ENCODE assay signal across 9 cellular contexts in the genomic region with DNA sequence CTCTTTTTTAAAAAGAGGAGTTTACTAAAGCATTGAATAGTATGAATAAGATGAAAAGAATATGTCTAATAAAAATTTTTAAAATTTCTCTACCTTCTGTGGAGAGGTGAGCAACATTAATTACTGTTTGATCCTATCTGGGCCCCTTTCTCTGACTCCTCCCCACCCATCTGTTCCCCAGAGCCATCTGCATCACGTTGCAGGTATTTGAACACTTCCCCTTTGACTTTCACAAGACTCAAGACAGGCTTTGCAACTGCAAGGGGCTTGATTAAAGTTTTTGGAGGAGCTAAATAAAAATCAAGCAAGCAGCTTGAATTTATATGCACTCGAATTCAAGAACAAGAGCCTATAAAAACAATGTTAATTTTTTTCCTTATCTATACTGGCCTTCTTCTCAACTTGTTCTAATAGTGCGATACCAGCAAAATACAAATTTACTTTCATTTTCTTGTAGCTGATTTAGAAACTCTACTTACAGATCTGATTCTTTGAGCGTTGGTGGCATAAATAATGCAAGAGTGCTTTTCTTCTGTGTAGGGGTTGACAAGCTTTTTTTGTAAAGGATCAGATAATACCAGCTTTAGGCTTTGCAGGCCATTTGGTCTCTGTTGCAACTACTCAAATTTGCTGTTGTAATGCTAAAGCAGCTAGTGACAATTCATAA. TPM values are rescaled to one million over a fixed set of nuclear protein-coding genes. Genes with fewer than 3 reads are reported as not detected.
DNase-seq lines count a peak whose midpoint lies in the region; ATAC-seq lines count a peak whose summit lies in the region.
"Had no signal": no experiment of that assay in that cellular context is flagged by ENCODE, and none has a peak within 500 bp of the region (broad histone marks: within the 10 kb centered on the region; RNA-seq: fewer than 3 reads in every experiment).

No MANE protein-coding gene starts in this region.

- peaks cover 10% of the 10 kb centered on the region for H3K4me1 ChIP-seq in thymus (ENCODE audit: control insufficient read depth, insufficient read depth, low read length)
- H3K4me1 ChIP-seq: gastrocnemius medialis had no signal

- peaks cover 3% of the 10 kb centered on the region for H3K27me3 Mint-ChIP-seq in activated naive CD4-positive, alpha-beta T cell treated with anti-CD3 and anti-CD28 coated beads, Interleukin-2, amount 50 U/mL, for 24 hours
- peaks cover 3% of the 10 kb centered on the region for H3K27me3 Mint-ChIP-seq in activated naive CD4-positive, alpha-beta T cell treated with anti-CD3 and anti-CD28 coated beads for 36 hours (ENCODE audit: low read depth)
- H3K27me3 Mint-ChIP-seq in T-cell, result no peaks in the 10 kb centered on the region

- H3K4me1 Mint-ChIP-seq in activated naive CD4-positive, alpha-beta T cell treated with anti-CD3 and anti-CD28 coated beads, Interleukin-2, amount 50 U/mL, for 24 hours, result peaks cover 7% of the 10 kb centered on the region
- H3K4me1 Mint-ChIP-seq in activated naive CD4-positive, alpha-beta T cell treated with anti-CD3 and anti-CD28 coated beads for 36 hours (ENCODE audit: low read depth), result peaks cover 8% of the 10 kb centered on the region
- peaks cover 0 to 11% (median 9%) of the 10 kb centered on the region in 3 donors for H3K4me1 Mint-ChIP-seq in T-cell

- 9% methylated on average over 4 of the region's 4 CpGs for WGBS in thymus

- no peaks in the 10 kb centered on the region for H3K9me3 Mint-ChIP-seq in activated naive CD4-positive, alpha-beta T cell treated with anti-CD3 and anti-CD28 coated beads, Interleukin-2, amount 50 U/mL, for 24 hours
- peaks cover 7% of the 10 kb centered on the region for H3K9me3 Mint-ChIP-seq in activated naive CD4-positive, alpha-beta T cell treated with anti-CD3 and anti-CD28 coated beads for 36 hours
- H3K9me3 Mint-ChIP-seq in T-cell, result peaks cover 0 to 7% (median 4%) of the 10 kb centered on the region in 3 donors

- peak overlapping the region; percentile 78 for H3K27ac ChIP-seq in thymus (ENCODE audit: low read depth)
- H3K27ac ChIP-seq: gastrocnemius medialis had no signal

- no peaks in the 10 kb centered on the region for H3K9me3 ChIP-seq in thymus (ENCODE audit: control insufficient read depth)

- ATAC-seq in HG03045 (IDR thresholded peaks at IDR 0.05; ENCODE audit: unreplicated experiment) (peak; percentile 95), T-cell (replicated peaks in 1 of 4) (no peak)
- ATAC-seq: gastrocnemius medialis had no signal

- peak overlapping the region; percentile 32 for H3K4me3 ChIP-seq in thymus (ENCODE audit: low read length)
- H3K4me3 ChIP-seq: gastrocnemius medialis had no signal

- no peak for DNase-seq in activated naive CD4-positive, alpha-beta T cell treated with anti-CD3 and anti-CD28 coated beads for 36 hours
- DNase-seq in T-cell (no peak), NCI-H774 (lab: John Stamatoyannopoulos, UW) (no peak)
- DNase-seq in activated CD4-positive, CD25-positive, alpha-beta regulatory T cell (lab: John Stamatoyannopoulos, UW), result no peak
- no peak for DNase-seq in stimulated activated naive CD4-positive, alpha-beta T cell treated with Interleukin-2 at 50 U/mL for 16 hours (lab: John Stamatoyannopoulos, UW)
- DNase-seq: gastrocnemius medialis had no signal

- H3K36me3 ChIP-seq in thymus (ENCODE audit: control insufficient read depth, insufficient read depth), result no peaks in the 10 kb centered on the region
- H3K36me3 ChIP-seq: gastrocnemius medialis had no signal

- CTCF ChIA-PET in activated naive CD4-positive, alpha-beta T cell treated with anti-CD3 and anti-CD28 coated beads for 36 hours (lab: Charles Lee), result no interaction called here
- CTCF ChIA-PET in T-cell (lab: Charles Lee), result no interaction called here

- H3K27ac Mint-ChIP-seq in activated naive CD4-positive, alpha-beta T cell treated with anti-CD3 and anti-CD28 coated beads, Interleukin-2, amount 50 U/mL, for 24 hours, result no peak overlapping the region
- H3K27ac Mint-ChIP-seq in activated naive CD4-positive, alpha-beta T cell treated with anti-CD3 and anti-CD28 coated beads for 36 hours, result no peak overlapping the region
- peak overlapping the region in 1 of 2 donors; percentile 0 for H3K27ac Mint-ChIP-seq in T-cell

- H3K36me3 Mint-ChIP-seq in activated naive CD4-positive, alpha-beta T cell treated with anti-CD3 and anti-CD28 coated beads, Interleukin-2, amount 50 U/mL, for 24 hours, result no peaks in the 10 kb centered on the region
- H3K36me3 Mint-ChIP-seq in activated naive CD4-positive, alpha-beta T cell treated with anti-CD3 and anti-CD28 coated beads for 36 hours (ENCODE audit: low read depth), result no peaks in the 10 kb centered on the region
- H3K36me3 Mint-ChIP-seq in T-cell, result no peaks in the 10 kb centered on the region

- intact Hi-C loops in activated naive CD4-positive, alpha-beta T cell treated with anti-CD3 and anti-CD28 coated beads for 36 hours (cut with micrococcal nuclease), result no loop called here

- POLR2A ChIA-PET in T-cell (lab: Charles Lee), result no interaction called here

- no peaks in the 10 kb centered on the region for H3K27me3 ChIP-seq in thymus (ENCODE audit: control insufficient read depth, insufficient read depth)
- H3K27me3 ChIP-seq: gastrocnemius medialis had no signal

- peak overlapping the region; percentile 43 for H3K4me3 Mint-ChIP-seq in activated naive CD4-positive, alpha-beta T cell treated with anti-CD3 and anti-CD28 coated beads, Interleukin-2, amount 50 U/mL, for 24 hours
- H3K4me3 Mint-ChIP-seq in activated naive CD4-positive, alpha-beta T cell treated with anti-CD3 and anti-CD28 coated beads for 36 hours, result no peak overlapping the region
- H3K4me3 Mint-ChIP-seq in T-cell, result peak overlapping the region; percentile 22 to 54 (median 51)

RNA-seq across cellular contexts. Expression of a gene that starts 21.3 kb away (rescaled TPM):
- total RNA-seq in activated naive CD4-positive, alpha-beta T cell treated with anti-CD3 and anti-CD28 coated beads for 36 hours, result not detected
- total RNA-seq in T-cell, result not detected
- polyA plus RNA-seq in thymus, result 0.02 TPM
- total RNA-seq: gastrocnemius medialis had no signal
